22 cellular contexts compared by ENCODE assay signal in the genomic region with DNA sequence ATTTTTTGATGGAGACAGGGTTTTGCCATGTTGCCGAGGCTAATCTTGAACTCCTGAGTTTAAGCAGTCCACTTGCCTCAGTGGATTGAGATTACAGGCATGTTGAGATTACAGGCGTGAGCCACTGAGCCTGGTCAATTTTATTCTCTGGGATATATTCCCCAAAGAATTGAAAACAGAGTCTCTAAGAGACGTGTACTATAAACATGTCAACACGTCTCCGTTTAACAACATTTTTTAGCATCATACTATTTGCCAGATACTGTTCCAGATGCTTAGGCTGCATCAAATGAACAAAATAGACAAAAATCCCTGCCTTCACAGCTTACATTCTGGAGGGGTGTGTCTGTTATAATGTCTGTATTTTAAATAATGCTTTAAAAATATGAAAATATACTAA.
"Had no signal": no experiment of that assay in that cellular context is flagged by ENCODE, and none has a peak within 500 bp of the region (broad histone marks: within the 10 kb centered on the region; RNA-seq: fewer than 3 reads in every experiment).

No MANE protein-coding gene starts in this region.

- H3K27me3 ChIP-seq: cardiac muscle cell, left lung, ovary, right lobe of liver, suprapubic skin, thyroid gland had no signal

- H3K4me3 ChIP-seq: cardiac muscle cell, dorsolateral prefrontal cortex, left lung, lower lobe of right lung, ovary, right lobe of liver, smooth muscle cell, suprapubic skin, thyroid gland had no signal

- H3K27ac ChIP-seq: cardiac muscle cell, dorsolateral prefrontal cortex, epithelial cell of prostate, left lung, ovary, right lobe of liver, suprapubic skin, thyroid gland had no signal

- H3K36me3 ChIP-seq: cardiac muscle cell, left lung, lower lobe of right lung, ovary, right lobe of liver, suprapubic skin, thyroid gland had no signal

- ATAC-seq: esophagus mucosa; left lung; lower lobe of right lung; natural killer cell; right lobe of liver; stimulated activated naive CD8-positive, alpha-beta T cell treated with anti-CD3 and anti-CD28 coated beads, Interleukin-15, amount 100 ng/mL, for 72 hours had no signal

- DNase-seq: cortex of kidney; dorsolateral prefrontal cortex; effector CD4-positive, alpha-beta T cell; left lung; lower lobe of right lung; natural killer cell; occipital lobe; ovary; retina; right lobe of liver; stimulated activated CD4-positive, alpha-beta T cell treated with anti-CD3 and anti-CD28 coated beads, Interleukin-12 subunit alpha, Interleukin-12 subunit beta, amount 100 ng/mL, for 4 hours; stimulated activated CD4-positive, alpha-beta T cell treated with anti-CD3 and anti-CD28 coated beads, Interleukin-1b, Interleukin-23, amount 100 ng/mL, for 48 hours; stimulated activated CD4-positive, alpha-beta T cell treated with anti-CD3 and anti-CD28 coated beads, Interleukin-4, amount 100 ng/mL, for 1 hour; stimulated activated CD8-positive, alpha-beta memory T cell treated with anti-CD3 and anti-CD28 coated beads, Interleukin-4, amount 100 ng/mL, for 48 hours; stimulated activated naive CD4-positive, alpha-beta T cell; stimulated activated naive CD8-positive, alpha-beta T cell treated with anti-CD3 and anti-CD28 coated beads, Interleukin-15, amount 100 ng/mL, for 72 hours; thyroid gland had no signal

- H3K9me3 ChIP-seq: left lung, lower lobe of right lung, ovary, right lobe of liver, suprapubic skin, thyroid gland had no signal

- H3K4me1 ChIP-seq: left lung, lower lobe of right lung had no signal
